Comparison of ENCODE assay signal across 25 cellular contexts in the genomic region with DNA sequence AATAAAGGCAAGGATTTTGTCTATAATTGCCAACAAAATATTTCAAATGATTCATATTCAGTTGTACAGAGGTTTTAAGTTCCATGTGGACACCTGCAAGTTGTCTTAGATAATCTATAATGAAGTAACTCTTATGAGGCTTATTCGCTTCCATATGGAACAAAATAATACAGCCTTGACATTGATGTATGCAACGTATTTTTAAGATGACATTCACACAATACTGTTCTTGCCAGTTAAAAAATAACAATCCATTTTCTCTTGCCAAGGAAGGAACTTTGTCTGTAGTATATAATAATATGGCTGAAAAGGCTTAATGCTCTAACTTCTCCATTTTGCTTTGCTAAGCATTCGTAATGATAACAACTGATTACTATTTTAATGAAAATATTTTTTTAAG.
"Had no signal": no experiment of that assay in that cellular context is flagged by ENCODE, and none has a peak within 500 bp of the region (broad histone marks: within the 10 kb centered on the region; RNA-seq: fewer than 3 reads in every experiment).

No MANE protein-coding gene starts in this region.

- ATAC-seq: effector memory CD8-positive, alpha-beta T cell; esophagus mucosa; foreskin keratinocyte; gastrocnemius medialis; gastroesophageal sphincter; heart left ventricle; heart right ventricle had no signal

- H3K27ac ChIP-seq: colonic mucosa, coronary artery, dorsolateral prefrontal cortex, epithelial cell of prostate, esophagus muscularis mucosa, esophagus squamous epithelium, foreskin keratinocyte, gastrocnemius medialis, gastroesophageal sphincter, heart left ventricle, heart right ventricle had no signal

- H3K9me3 ChIP-seq: colonic mucosa, esophagus muscularis mucosa, esophagus squamous epithelium, gastrocnemius medialis, gastroesophageal sphincter had no signal

- H3K27me3 ChIP-seq: colonic mucosa, esophagus muscularis mucosa, esophagus squamous epithelium, foreskin keratinocyte, gastrocnemius medialis, heart left ventricle, heart right ventricle had no signal

- H3K36me3 ChIP-seq: colonic mucosa, esophagus muscularis mucosa, esophagus squamous epithelium, gastrocnemius medialis, gastroesophageal sphincter, heart left ventricle, heart right ventricle had no signal

- H3K4me3 ChIP-seq: colonic mucosa, coronary artery, dorsolateral prefrontal cortex, esophagus muscularis mucosa, esophagus squamous epithelium, gastrocnemius medialis, gastroesophageal sphincter, heart left ventricle, heart right ventricle had no signal

- H3K4me1 ChIP-seq: colonic mucosa, esophagus muscularis mucosa, esophagus squamous epithelium, foreskin keratinocyte, gastrocnemius medialis, gastroesophageal sphincter, heart left ventricle, heart right ventricle had no signal

- FAIRE-seq: endothelial cell of umbilical vein had no signal

- DNase-seq: colonic mucosa; cortex of kidney; dermis blood vessel endothelial cell; dorsolateral prefrontal cortex; effector CD4-positive, alpha-beta T cell; effector CD8-positive, alpha-beta T cell; effector memory CD4-positive, alpha-beta T cell; effector memory CD8-positive, alpha-beta T cell; endodermal cell; erythroblast; esophagus squamous epithelium; foreskin fibroblast; foreskin keratinocyte; foreskin melanocyte; gastrocnemius medialis; glutamatergic neuron; head of caudate nucleus; heart left ventricle; heart right ventricle had no signal
